Comparison of ENCODE assay signal across 10 cellular contexts in genomic region chr11:47987781-47988180, GRCh38. TPM values are rescaled to one million over a fixed set of nuclear protein-coding genes. Genes with fewer than 3 reads are reported as not detected.
DNase-seq lines count a peak whose midpoint lies in the region; ATAC-seq and TF ChIP-seq lines count a peak whose summit lies in the region.
"Had no signal": no experiment of that assay in that cellular context is flagged by ENCODE, and none has a peak within 500 bp of the region (broad histone marks: within the 10 kb centered on the region; RNA-seq: fewer than 3 reads in every experiment).

No MANE protein-coding gene starts in this region.

- peaks cover 5% of the 10 kb centered on the region for H4K20me1 ChIP-seq in SK-N-SH (ENCODE audit: insufficient read depth)

- CTCF ChIA-PET in T-cell (lab: Charles Lee), result no interaction called here
- CTCF ChIA-PET in SK-N-SH (lab: Yijun Ruan, JAX), result no interaction called here

- 49 to 54% methylated on average over 6 of the region's 6 CpGs for WGBS in upper lobe of left lung, 2 donors
- WGBS in SK-N-SH (ENCODE audit: low lambda C conversion rate), result 84% methylated on average over 6 of the region's 6 CpGs
- WGBS in aorta, 2 donors, result 60 to 66% methylated on average over 6 of the region's 6 CpGs

- H3K9me2 ChIP-seq in SK-N-SH, result no peaks in the 10 kb centered on the region

- peaks cover 67 to 78% (median 68%) of the 10 kb centered on the region in 3 donors for H3K4me1 Mint-ChIP-seq in T-cell

- H3K4me3 ChIP-seq in upper lobe of left lung, result no peak overlapping the region
- no peak overlapping the region for H3K4me3 ChIP-seq in SK-N-SH (ENCODE audit: low read depth in 2 of 2, low read length in 1 of 2)
- no peak overlapping the region for H3K4me3 ChIP-seq in aorta (ENCODE audit: low read length in 2 of 2)
- H3K4me3 ChIP-seq: thoracic aorta had no signal

- H3K27ac Mint-ChIP-seq in T-cell, result peak overlapping the region; percentile 40 to 78

- H3K36me3 ChIP-seq in upper lobe of left lung (no peaks in the 10 kb centered on the region), SK-N-SH (replicated peaks in 1 of 2; ENCODE audit: control insufficient read depth in 1 of 2, insufficient read depth in 2 of 2, low read length in 1 of 2) (peaks cover 0 to 8% of the 10 kb centered on the region in 2 experiments), aorta (ENCODE audit: control insufficient read depth in 1 of 2, insufficient read depth in 2 of 2, low read length in 1 of 2) (no peaks in the 10 kb centered on the region)
- H3K36me3 ChIP-seq: thoracic aorta had no signal

- H3K9me3 Mint-ChIP-seq in T-cell, result no peaks in the 10 kb centered on the region

- no peak for TF ChIP-seq RAD21 in SK-N-SH (IDR thresholded peaks at IDR 0.05; ENCODE audit: low read length)

- POLR2A ChIA-PET in T-cell (lab: Charles Lee), result no interaction called here
- POLR2A ChIA-PET in SK-N-SH (lab: Yijun Ruan, JAX), result no interaction called here

- H3K9me3 ChIP-seq in upper lobe of left lung, result no peaks in the 10 kb centered on the region
- no peaks in the 10 kb centered on the region for H3K9me3 ChIP-seq in SK-N-SH
- no peaks in the 10 kb centered on the region for H3K9me3 ChIP-seq in aorta (ENCODE audit: control insufficient read depth, low read length)
- H3K9me3 ChIP-seq: thoracic aorta had no signal

- no peak overlapping the region for H3K9ac ChIP-seq in SK-N-SH

- H3K27me3 ChIP-seq in upper lobe of left lung (no peaks in the 10 kb centered on the region), SK-N-SH (ENCODE audit: insufficient read depth) (no peaks in the 10 kb centered on the region), aorta (ENCODE audit: control insufficient read depth in 1 of 2, insufficient read depth in 2 of 2, low read length in 1 of 2) (no peaks in the 10 kb centered on the region)

- H3K36me3 Mint-ChIP-seq in T-cell, result peaks cover 4% of the 10 kb centered on the region

- no peaks in the 10 kb centered on the region for H3K27me3 Mint-ChIP-seq in T-cell

- H3K4me1 ChIP-seq in upper lobe of left lung, result peaks cover 24 to 54% (median 43%) of the 10 kb centered on the region in 4 donors
- peaks cover 5 to 35% of the 10 kb centered on the region in 2 experiments; a peak in 3 of 4 replicates for H3K4me1 ChIP-seq in SK-N-SH (ENCODE audit: control insufficient read depth in 1 of 2, insufficient read depth in 2 of 2, low read depth in 1 of 2, low read length in 1 of 2)
- H3K4me1 ChIP-seq in aorta (ENCODE audit: control insufficient read depth in 1 of 2, insufficient read depth in 2 of 2, low read length in 2 of 2), result peaks cover 0 to 3% of the 10 kb centered on the region in 2 donors

- intact Hi-C loops in Right ventricle myocardium inferior (cut with DNase I) (no loop called here), cardiac septum (cut with DNase I) (loop anchor here (5.0 kb wide), 1 partner anchor 95 kb away; no protein-coding TSS in a partner anchor), aorta (cut with DNase I) (loop anchor here in 1 of 2 donors (10.0 kb wide), 1 partner anchor 133 kb away; no protein-coding TSS in a partner anchor)

- no peak for TF ChIP-seq EP300 in upper lobe of left lung (IDR thresholded peaks at IDR 0.05)
- no peak for TF ChIP-seq EP300 in SK-N-SH (IDR thresholded peaks at IDR 0.05; ENCODE audit: borderline replicate concordance in 1 of 2, low read depth in 1 of 2, low read length in 1 of 2)

- TF ChIP-seq POLR2A in upper lobe of left lung (IDR thresholded peaks at IDR 0.05), result no peak

- TF ChIP-seq CTCF in upper lobe of left lung (IDR thresholded peaks at IDR 0.05) (no peak), SK-N-SH (IDR thresholded peaks at IDR 0.05) (no peak)

- no peak overlapping the region for H2AFZ ChIP-seq in SK-N-SH (ENCODE audit: low read depth)

- DNase-seq in Right ventricle myocardium inferior (ENCODE audit: missing footprints) (no peak), cardiac septum (ENCODE audit: low spot score) (no peak), T-cell (no peak), medulla oblongata (ENCODE audit: extremely low spot score) (peak; percentile 75), upper lobe of left lung (no peak), SK-N-SH (no peak), aorta (no peak)
- DNase-seq: Kasumi-1 had no signal

- peaks cover 100% of the 10 kb centered on the region for H3K79me2 ChIP-seq in SK-N-SH (ENCODE audit: insufficient read depth)

- H3K27ac ChIP-seq in upper lobe of left lung (peak overlapping the region; percentile 13 to 58 (median 38)), SK-N-SH (ENCODE audit: low read depth in 2 of 2, low read length in 1 of 2) (peak overlapping the region in 1 of 2 experiments; percentile 4; a peak in 1 of 4 replicates), aorta (ENCODE audit: low read depth in 1 of 2, low read length in 2 of 2) (no peak overlapping the region)
- H3K27ac ChIP-seq: thoracic aorta had no signal

- H3K4me2 ChIP-seq in SK-N-SH, result no peak overlapping the region

- no peak overlapping the region for H3K4me3 Mint-ChIP-seq in T-cell

- peak; percentile 23 for ATAC-seq in Right ventricle myocardium inferior
- ATAC-seq in T-cell (replicated peaks in 1 of 4), result no peak
- peak in 1 of 2 donors; percentile 58 for ATAC-seq in upper lobe of left lung (ENCODE audit: low FRiP score in 2 of 2)
- ATAC-seq in GM19467 (IDR thresholded peaks at IDR 0.05; ENCODE audit: unreplicated experiment), result no peak
- no peak for ATAC-seq in aorta (ENCODE audit: low FRiP score)

- peaks cover 28% of the 10 kb centered on the region for H3F3A ChIP-seq in SK-N-SH (replicated peaks; ENCODE audit: insufficient read depth)

TF ChIP-seq in SK-N-SH, 30 proteins besides CTCF, POLR2A, EP300 and RAD21:
- no peak for TF ChIP-seq SIN3A (IDR thresholded peaks at IDR 0.05; ENCODE audit: borderline replicate concordance, low read depth, low read length)
- no peak for TF ChIP-seq FOSL2 (IDR thresholded peaks at IDR 0.05; ENCODE audit: borderline replicate concordance, low read depth)
- no peak for TF ChIP-seq GATA2 (CRISPR knock-in tag; IDR thresholded peaks at IDR 0.05)
- no peak for TF ChIP-seq MEF2A (IDR thresholded peaks at IDR 0.05; ENCODE audit: borderline replicate concordance, low read depth)
- TF ChIP-seq RXRA (IDR thresholded peaks at IDR 0.05; ENCODE audit: borderline replicate concordance, low read depth), result no peak
- TF ChIP-seq FOXJ3 (CRISPR knock-in tag; IDR thresholded peaks at IDR 0.05), result no peak

RNA-seq across cellular contexts. Expression of gene PTPRJ, which starts 7.4 kb away (rescaled TPM):
- total RNA-seq in Right ventricle myocardium inferior (7.2 TPM), cardiac septum (11.0 TPM), T-cell (10 to 100 TPM; 44.8 to 71.0 (median 57.9) TPM), upper lobe of left lung (10 to 100 TPM; 17.9 to 50.4 (median 32.9) TPM), aorta (10 to 100 TPM; 14.3 to 20.1 TPM)
- polyA plus RNA-seq in SK-N-SH (2012; rRNA removed) (4.5 and 4.7 TPM in 2 replicates), aorta (1 to 10 TPM; 2.0 to 2.8 TPM)
- 5.0 and 5.4 TPM in 2 replicates for polyA plus RNA-seq in SK-N-SH (2012; cell fraction: cytosol; rRNA removed)
- 5.6 and 8.6 TPM in 2 replicates for polyA plus RNA-seq in SK-N-SH (2012; cell fraction: nucleus; rRNA removed)

Comparison
In these comparisons a context has a peak if more than half of its experiments do, and no peak if none do; other contexts are left out.
1. H3K27ac ChIP-seq: peak in upper lobe of left lung (4 of 4); none in aorta (0 of 2).